Comparison of ENCODE assay signal across 8 cellular contexts in the genomic region with DNA sequence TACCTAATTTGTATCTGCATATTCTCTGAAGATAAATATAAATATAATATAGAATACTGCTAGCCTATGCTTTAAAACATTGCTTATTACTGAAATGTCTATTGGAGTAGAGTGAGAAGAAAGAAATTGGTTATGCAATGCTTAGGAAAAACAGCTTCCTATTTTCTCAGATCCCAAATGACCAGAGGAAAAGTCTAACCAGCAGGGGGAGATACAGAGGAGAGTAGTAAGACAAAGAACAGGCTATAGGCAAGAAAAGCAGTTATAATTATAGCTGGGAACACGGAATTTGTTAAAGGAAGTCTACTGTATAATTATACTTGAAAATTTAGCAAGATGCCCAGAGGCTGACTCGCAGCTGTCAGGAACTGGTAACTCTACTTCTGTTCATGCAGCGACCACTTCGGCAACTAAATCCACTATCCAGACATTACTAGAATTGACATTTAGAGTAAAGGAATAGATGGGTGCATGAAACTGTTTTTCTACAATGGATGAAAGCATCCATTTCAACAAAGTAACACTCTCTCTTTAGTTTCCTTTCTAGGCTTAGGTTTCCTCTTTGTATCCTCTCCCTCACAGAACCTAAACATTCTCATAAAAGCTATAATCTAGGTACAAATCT.
DNase-seq lines count a peak whose midpoint lies in the region; ATAC-seq and TF ChIP-seq lines count a peak whose summit lies in the region.

No MANE protein-coding gene starts in this region.

- H2AFZ ChIP-seq in smooth muscle cell (ENCODE audit: low read depth): no peak overlapping the region

- H3K36me3 ChIP-seq in cardiac muscle cell: no peaks in the 10 kb centered on the region
- H3K36me3 ChIP-seq in adipocyte (ENCODE audit: control insufficient read depth, insufficient read depth, low read length, severe bottlenecking): no peaks in the 10 kb centered on the region
- no peaks in the 10 kb centered on the region for H3K36me3 ChIP-seq in smooth muscle cell (ENCODE audit: low read depth)

- no peak overlapping the region for H3K4me3 ChIP-seq in cardiac muscle cell
- no peak overlapping the region for H3K4me3 ChIP-seq in adipocyte (ENCODE audit: low read length)
- no peak overlapping the region for H3K4me3 ChIP-seq in smooth muscle cell

- peaks cover 31% of the 10 kb centered on the region for H4K20me1 ChIP-seq in smooth muscle cell (ENCODE audit: low read depth)

- no peaks in the 10 kb centered on the region for H3K79me2 ChIP-seq in smooth muscle cell (ENCODE audit: low read depth)

- 47% methylated on average over 4 of the region's 4 CpGs for WGBS in smooth muscle cell (ENCODE audit: low lambda C conversion rate)

- H3K27ac ChIP-seq in cardiac muscle cell (no peak overlapping the region), smooth muscle cell (ENCODE audit: low read depth) (no peak overlapping the region)

- no peak overlapping the region for H3K4me2 ChIP-seq in smooth muscle cell

- no peak for ATAC-seq in Right ventricle myocardium inferior
- no peak for ATAC-seq in GM18517 (IDR thresholded peaks at IDR 0.05; ENCODE audit: unreplicated experiment)
- ATAC-seq in GM21360 (IDR thresholded peaks at IDR 0.05; ENCODE audit: unreplicated experiment): no peak

- no peaks in the 10 kb centered on the region for H3K4me1 ChIP-seq in cardiac muscle cell (ENCODE audit: low read depth)
- peaks cover 32% of the 10 kb centered on the region for H3K4me1 ChIP-seq in adipocyte (ENCODE audit: control insufficient read depth, insufficient read depth, low read length)
- H3K4me1 ChIP-seq in smooth muscle cell (ENCODE audit: low read depth): no peaks in the 10 kb centered on the region

- H3K27me3 ChIP-seq in cardiac muscle cell (no peaks in the 10 kb centered on the region), adipocyte (replicated peaks; ENCODE audit: control insufficient read depth, insufficient read depth, low read length) (no peaks in the 10 kb centered on the region), smooth muscle cell (ENCODE audit: low read depth) (no peaks in the 10 kb centered on the region)

- peak; percentile 68 to 86 for DNase-seq in cardiac muscle cell (ENCODE audit: low read depth in 1 of 2, low spot score in 1 of 2)
- DNase-seq in Right ventricle myocardium inferior (ENCODE audit: missing footprints): no peak
- peak; percentile 29 for DNase-seq in NCI-H1694 treated with DMSO at 0.1 percent for 48 hours (lab: John Stamatoyannopoulos, UW)
- DNase-seq in adipocyte (ENCODE audit: low read depth): peak; percentile 88
- peak; percentile 10 for DNase-seq in hepatic stellate cell (ENCODE audit: low spot score)
- no peak for DNase-seq in smooth muscle cell (lab: John Stamatoyannopoulos, UW; ENCODE audit: unreplicated experiment)

- TF ChIP-seq CTCF in cardiac muscle cell (IDR thresholded peaks at IDR 0.05; ENCODE audit: low read depth, low read length) (peak; percentile 82), smooth muscle cell (IDR thresholded peaks at IDR 0.05; ENCODE audit: borderline replicate concordance, insufficient read depth, poor library complexity, severe bottlenecking) (peak; percentile 76)

- H3K9me3 ChIP-seq in cardiac muscle cell (ENCODE audit: low read depth): no peaks in the 10 kb centered on the region
- H3K9me3 ChIP-seq in adipocyte (ENCODE audit: control insufficient read depth, low read length): no peaks in the 10 kb centered on the region
- H3K9me3 ChIP-seq in smooth muscle cell (replicated peaks; ENCODE audit: low read depth): no peaks in the 10 kb centered on the region

- intact Hi-C loops in Right ventricle myocardium inferior (cut with DNase I): loop anchor here (2.0 to 10.0 kb wide), 3 partner anchors 90 to 196 kb away; partner anchors contain the start of gene TBC1D5

- H3K9ac ChIP-seq in adipocyte (ENCODE audit: low read length) (no peak overlapping the region), smooth muscle cell (ENCODE audit: low read depth) (no peak overlapping the region)

- H3F3A ChIP-seq in smooth muscle cell (ENCODE audit: low read depth): peaks cover 4% of the 10 kb centered on the region

Comparison
In these comparisons a context has a peak if more than half of its experiments do, and no peak if none do; other contexts are left out.
1. DNase-seq: peak in cardiac muscle cell (2 of 2), NCI-H1694 treated with DMSO at 0.1 percent for 48 hours (single experiment), adipocyte (single experiment) and hepatic stellate cell (single experiment); none in Right ventricle myocardium inferior (single experiment) and smooth muscle cell (single experiment).